In genomic region chrX:119539872-119540271, GRCh38 we compare ENCODE assay signal across 16 cellular contexts. TPM values are rescaled to one million over a fixed set of nuclear protein-coding genes. Genes with fewer than 3 reads are reported as not detected.
A peak's percentile ranks its signal among the peaks of the same experiment; 100 is the strongest.
DNase-seq lines count a peak whose midpoint lies in the region; TF ChIP-seq lines count a peak whose summit lies in the region.
"Had no signal": no experiment of that assay in that cellular context is flagged by ENCODE, and none has a peak within 500 bp of the region (broad histone marks: within the 10 kb centered on the region; RNA-seq: fewer than 3 reads in every experiment).

No MANE protein-coding gene starts in this region.

- H3K27me3 ChIP-seq in BE2C: no peaks in the 10 kb centered on the region
- H3K27me3 ChIP-seq: tibial nerve had no signal

- H3K4me3 ChIP-seq in BE2C (ENCODE audit: low read depth, low read length): no peak overlapping the region
- no peak overlapping the region for H3K4me3 ChIP-seq in GM12864 (ENCODE audit: low read depth, low read length)
- no peak overlapping the region for H3K4me3 ChIP-seq in OCI-LY7 (ENCODE audit: low read depth, low read length, poor library complexity, severe bottlenecking)
- no peak overlapping the region for H3K4me3 ChIP-seq in choroid plexus epithelial cell (ENCODE audit: low read depth, low read length)
- H3K4me3 ChIP-seq: tibial nerve had no signal

- no peaks in the 10 kb centered on the region for H4K20me1 ChIP-seq in OCI-LY7 (ENCODE audit: insufficient read depth, low read length)

- H3K27ac ChIP-seq in OCI-LY7 (ENCODE audit: low read depth, low read length, poor library complexity, severe bottlenecking): no peak overlapping the region
- H3K27ac ChIP-seq: tibial nerve had no signal

- H3K4me2 ChIP-seq in OCI-LY7 (ENCODE audit: low read length): no peak overlapping the region

- H3K4me1 ChIP-seq in BE2C: no peaks in the 10 kb centered on the region
- peaks cover 6% of the 10 kb centered on the region for H3K4me1 ChIP-seq in OCI-LY7 (ENCODE audit: insufficient read depth, low read length, poor library complexity, severe bottlenecking)
- H3K4me1 ChIP-seq: tibial nerve had no signal

- H3K9me3 ChIP-seq in BE2C (no peaks in the 10 kb centered on the region), OCI-LY7 (ENCODE audit: low read length) (no peaks in the 10 kb centered on the region)
- H3K9me3 ChIP-seq: tibial nerve had no signal

- BruUV-seq in OCI-LY7 (replicated peaks; lab: Mats Ljungman, UMichigan): no TSS peak

- H3K9me2 ChIP-seq in OCI-LY7 (ENCODE audit: insufficient read depth, low read length): no peaks in the 10 kb centered on the region

- TF ChIP-seq CTCF in BE2C (IDR thresholded peaks at IDR 0.05; ENCODE audit: low read depth, low read length) (0 out of 2 replicates have a peak, but pooled peaks have one; percentile 13), GM12864 (IDR thresholded peaks at IDR 0.05; ENCODE audit: low read depth, low read length, missing control alignments) (peak; percentile 22), OCI-LY7 (conservative IDR thresholded peaks at IDR 0.05; ENCODE audit: low read length) (peak; percentile 66), choroid plexus epithelial cell (conservative IDR thresholded peaks at IDR 0.05; ENCODE audit: low read depth, low read length) (peak; percentile 29)

- H3K36me3 ChIP-seq in BE2C (no peaks in the 10 kb centered on the region), OCI-LY7 (ENCODE audit: insufficient read depth, low read length) (peaks cover 15% of the 10 kb centered on the region)

- CTCF ChIA-PET in OCI-LY7 (lab: Charles Lee; ENCODE audit: unreplicated experiment): no interaction called here

- H2AFZ ChIP-seq in OCI-LY7 (ENCODE audit: low read length): no peak overlapping the region

- DNase-seq in BE2C (no peak), GM12864 (ENCODE audit: low read depth) (no peak), OCI-LY7 (ENCODE audit: low spot score) (peak; percentile 11), choroid plexus epithelial cell (ENCODE audit: low read depth) (no peak), activated gamma-delta T cell treated with Interleukin-2 at 50 U/mL for 16 hours (no peak), posterior cingulate gyrus (no peak), pons (ENCODE audit: low spot score) (no peak)
- DNase-seq in activated CD8-positive, alpha-beta memory T cell treated with anti-CD3 and anti-CD28 coated beads for 24 hours: no peak
- DNase-seq: activated CD4-positive, CD25-positive, alpha-beta regulatory T cell treated with anti-CD3 and anti-CD28 coated beads, Interleukin-2, amount 50 U/mL, for 72 hours; aorta; DND-41; NCI-H1436 treated with DMSO at 0.1 percent for 48 hours; NCI-H446 treated with DMSO at 0.1 percent for 48 hours; stimulated activated CD8-positive, alpha-beta memory T cell treated with anti-CD3 and anti-CD28 coated beads, Interleukin-4, amount 100 ng/mL, for 48 hours; T-helper 1 cell had no signal

- POLR2A ChIA-PET in OCI-LY7 (lab: Charles Lee): no interaction called here

- H3K79me2 ChIP-seq in OCI-LY7 (ENCODE audit: insufficient read depth, low read depth, low read length): no peaks in the 10 kb centered on the region

- intact Hi-C loops in OCI-LY7 (cut with micrococcal nuclease; ENCODE audit: unreplicated experiment) (no loop called here), posterior cingulate gyrus (cut with DNase I) (no loop called here)

RNA-seq across cellular contexts. Expression of gene STEEP1, which starts 25.3 kb away (rescaled TPM):
- polyA plus RNA-seq in BE2C (2012; ENCODE audit: insufficient read depth, insufficient read length, low read depth): 30.6 TPM
- 37.2 and 50.7 TPM in 2 replicates for total RNA-seq in OCI-LY7 (2014; rRNA removed; shearing (Covaris generic))
- 26.7 and 28.1 TPM in 2 replicates for total RNA-seq in OCI-LY7 (2022)

RNA-seq across cellular contexts. Expression of gene UBE2A, which starts 34.5 kb away (rescaled TPM):
- polyA plus RNA-seq in BE2C (2012; ENCODE audit: insufficient read depth, insufficient read length, low read depth): 47.2 TPM
- total RNA-seq in OCI-LY7 (2014; rRNA removed; shearing (Covaris generic)): 21.8 and 30.0 TPM in 2 replicates
- 56.0 and 59.9 TPM in 2 replicates for total RNA-seq in OCI-LY7 (2022)

Comparison
In these comparisons a context has a peak if more than half of its experiments do, and no peak if none do; other contexts are left out.
1. CTCF ChIP-seq: peak in every context shown above with its lines; median percentile 66 in OCI-LY7; 29 in choroid plexus epithelial cell; 22 in GM12864; 13 in BE2C.